ENCODE assay signal across 1 cellular context in genomic region chr3:195802795-195803194, GRCh38.
TF ChIP-seq lines count a peak whose summit lies in the region.

No MANE protein-coding gene starts in this region.

TF ChIP-seq in K562, 482 proteins besides CTCF, POLR2A, EP300 and RAD21 (continued from another document and continues in another):
- peak; percentile 49; the same call in 1 of the 2 replicates for TF ChIP-seq MGA (IDR thresholded peaks at IDR 0.05)
- TF ChIP-seq MAZ (CRISPR knock-in tag; conservative IDR thresholded peaks at IDR 0.05 in 1 of 2, IDR thresholded peaks at IDR 0.05 in 1 of 2), result peak in 1 of 2 experiments; percentile 49; a peak in 1 of 4 replicates
- TF ChIP-seq PTBP1 (IDR thresholded peaks at IDR 0.05; ENCODE audit: low read depth, low read length), result no peak
- TF ChIP-seq ZNF780A (CRISPR knock-in tag; IDR thresholded peaks at IDR 0.05), result no peak
- TF ChIP-seq TCF3 (CRISPR knock-in tag; IDR thresholded peaks at IDR 0.05), result no peak
- TF ChIP-seq, protein P1, sequence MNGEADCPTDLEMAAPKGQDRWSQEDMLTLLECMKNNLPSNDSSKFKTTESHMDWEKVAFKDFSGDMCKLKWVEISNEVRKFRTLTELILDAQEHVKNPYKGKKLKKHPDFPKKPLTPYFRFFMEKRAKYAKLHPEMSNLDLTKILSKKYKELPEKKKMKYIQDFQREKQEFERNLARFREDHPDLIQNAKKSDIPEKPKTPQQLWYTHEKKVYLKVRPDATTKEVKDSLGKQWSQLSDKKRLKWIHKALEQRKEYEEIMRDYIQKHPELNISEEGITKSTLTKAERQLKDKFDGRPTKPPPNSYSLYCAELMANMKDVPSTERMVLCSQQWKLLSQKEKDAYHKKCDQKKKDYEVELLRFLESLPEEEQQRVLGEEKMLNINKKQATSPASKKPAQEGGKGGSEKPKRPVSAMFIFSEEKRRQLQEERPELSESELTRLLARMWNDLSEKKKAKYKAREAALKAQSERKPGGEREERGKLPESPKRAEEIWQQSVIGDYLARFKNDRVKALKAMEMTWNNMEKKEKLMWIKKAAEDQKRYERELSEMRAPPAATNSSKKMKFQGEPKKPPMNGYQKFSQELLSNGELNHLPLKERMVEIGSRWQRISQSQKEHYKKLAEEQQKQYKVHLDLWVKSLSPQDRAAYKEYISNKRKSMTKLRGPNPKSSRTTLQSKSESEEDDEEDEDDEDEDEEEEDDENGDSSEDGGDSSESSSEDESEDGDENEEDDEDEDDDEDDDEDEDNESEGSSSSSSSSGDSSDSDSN (IDR thresholded peaks at IDR 0.05; ENCODE audit: borderline replicate concordance in 1 of 2, low read depth in 2 of 2, low read length in 2 of 2), result no peak
- 0 out of 2 replicates have a peak, but pooled peaks have one; percentile 21 for TF ChIP-seq ZBTB40 (IDR thresholded peaks at IDR 0.05)
- no peak for TF ChIP-seq ZBTB40 (CRISPR knock-in tag; IDR thresholded peaks at IDR 0.05)
- TF ChIP-seq FOXK2 (conservative IDR thresholded peaks at IDR 0.05 in 1 of 2, IDR thresholded peaks at IDR 0.05 in 1 of 2; ENCODE audit: low read depth in 2 of 2), result peak; percentile 55; a peak in 2 of 4 replicates
- TF ChIP-seq STAG1 (CRISPR knock-in tag; IDR thresholded peaks at IDR 0.05; ENCODE audit: borderline replicate concordance), result no peak
- TF ChIP-seq IFI16 (CRISPR knock-in tag; IDR thresholded peaks at IDR 0.05), result no peak
- peak; percentile 93 for TF ChIP-seq MEF2D (tag; conservative IDR thresholded peaks at IDR 0.05; ENCODE audit: low read depth)
- TF ChIP-seq KLF1 (tag; IDR thresholded peaks at IDR 0.05), result no peak
- no peak for TF ChIP-seq BRD9 (IDR thresholded peaks at IDR 0.05; ENCODE audit: low read depth, partially characterized antibody)
- TF ChIP-seq, protein P2, sequence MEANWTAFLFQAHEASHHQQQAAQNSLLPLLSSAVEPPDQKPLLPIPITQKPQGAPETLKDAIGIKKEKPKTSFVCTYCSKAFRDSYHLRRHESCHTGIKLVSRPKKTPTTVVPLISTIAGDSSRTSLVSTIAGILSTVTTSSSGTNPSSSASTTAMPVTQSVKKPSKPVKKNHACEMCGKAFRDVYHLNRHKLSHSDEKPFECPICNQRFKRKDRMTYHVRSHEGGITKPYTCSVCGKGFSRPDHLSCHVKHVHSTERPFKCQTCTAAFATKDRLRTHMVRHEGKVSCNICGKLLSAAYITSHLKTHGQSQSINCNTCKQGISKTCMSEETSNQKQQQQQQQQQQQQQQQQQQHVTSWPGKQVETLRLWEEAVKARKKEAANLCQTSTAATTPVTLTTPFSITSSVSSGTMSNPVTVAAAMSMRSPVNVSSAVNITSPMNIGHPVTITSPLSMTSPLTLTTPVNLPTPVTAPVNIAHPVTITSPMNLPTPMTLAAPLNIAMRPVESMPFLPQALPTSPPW (CRISPR knock-in tag; IDR thresholded peaks at IDR 0.05), result peak; percentile 61; the same call in 1 of the 2 replicates
- TF ChIP-seq ZBTB8A (IDR thresholded peaks at IDR 0.05; ENCODE audit: partially characterized antibody), result no peak
- TF ChIP-seq CHCHD3 (CRISPR knock-in tag; IDR thresholded peaks at IDR 0.05), result no peak
- peak; percentile 87 for TF ChIP-seq ZKSCAN8 (CRISPR knock-in tag; IDR thresholded peaks at IDR 0.05)
- TF ChIP-seq ZFX (CRISPR knock-in tag; IDR thresholded peaks at IDR 0.05), result peak; percentile 50
- TF ChIP-seq ATF4 (CRISPR knock-in tag; IDR thresholded peaks at IDR 0.05), result no peak
- 0 out of 4 replicates have a peak, but pooled peaks of 1 of the 2 experiments have one; percentile 36 for TF ChIP-seq HDAC1 (IDR thresholded peaks at IDR 0.05)
- TF ChIP-seq TAL1 (IDR thresholded peaks at IDR 0.05), result 0 out of 2 replicates have a peak, but pooled peaks have one; percentile 13
- peak; percentile 16; the same call in 1 of the 2 replicates for TF ChIP-seq CBFA2T3 (IDR thresholded peaks at IDR 0.05)
- 0 out of 2 replicates have a peak, but pooled peaks have one; percentile 23 for TF ChIP-seq MYC (IDR thresholded peaks at IDR 0.05; ENCODE audit: low read depth, low read length)
- 0 out of 2 replicates have a peak, but pooled peaks have one; percentile 24 for TF ChIP-seq MYC (CRISPR knock-in tag; IDR thresholded peaks at IDR 0.05; ENCODE audit: borderline replicate concordance, low read depth)
- TF ChIP-seq ZNF512 (tag; IDR thresholded peaks at IDR 0.05), result no peak
- peak; percentile 26; the same call in 1 of the 2 replicates for TF ChIP-seq LEF1 (IDR thresholded peaks at IDR 0.05)
